Comparison of ENCODE assay signal across 1 cellular context in the genomic region with DNA sequence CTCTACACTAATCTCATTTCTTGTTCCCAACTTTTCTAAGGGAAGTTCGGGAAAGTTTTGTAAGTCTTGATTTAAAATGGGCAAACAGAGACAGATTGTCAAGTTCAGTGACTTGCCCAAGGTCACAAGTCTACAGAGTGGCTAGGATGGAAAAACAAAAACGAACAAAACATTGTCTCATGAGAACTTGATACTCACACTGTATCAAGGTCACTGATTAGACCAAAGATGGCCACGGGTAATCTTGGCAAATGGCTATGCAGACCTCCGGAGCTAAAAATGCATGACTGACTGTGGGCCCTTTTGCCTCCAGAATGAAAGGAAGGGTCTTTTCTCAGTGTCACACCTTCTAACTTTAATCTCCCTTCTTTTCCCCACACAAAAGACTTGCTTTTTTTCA.
TF ChIP-seq lines count a peak whose summit lies in the region.

No MANE protein-coding gene starts in this region.

TF ChIP-seq in A549, 52 proteins besides CTCF, POLR2A, EP300 and RAD21 (continued from another document):
- TF ChIP-seq, protein P1, sequence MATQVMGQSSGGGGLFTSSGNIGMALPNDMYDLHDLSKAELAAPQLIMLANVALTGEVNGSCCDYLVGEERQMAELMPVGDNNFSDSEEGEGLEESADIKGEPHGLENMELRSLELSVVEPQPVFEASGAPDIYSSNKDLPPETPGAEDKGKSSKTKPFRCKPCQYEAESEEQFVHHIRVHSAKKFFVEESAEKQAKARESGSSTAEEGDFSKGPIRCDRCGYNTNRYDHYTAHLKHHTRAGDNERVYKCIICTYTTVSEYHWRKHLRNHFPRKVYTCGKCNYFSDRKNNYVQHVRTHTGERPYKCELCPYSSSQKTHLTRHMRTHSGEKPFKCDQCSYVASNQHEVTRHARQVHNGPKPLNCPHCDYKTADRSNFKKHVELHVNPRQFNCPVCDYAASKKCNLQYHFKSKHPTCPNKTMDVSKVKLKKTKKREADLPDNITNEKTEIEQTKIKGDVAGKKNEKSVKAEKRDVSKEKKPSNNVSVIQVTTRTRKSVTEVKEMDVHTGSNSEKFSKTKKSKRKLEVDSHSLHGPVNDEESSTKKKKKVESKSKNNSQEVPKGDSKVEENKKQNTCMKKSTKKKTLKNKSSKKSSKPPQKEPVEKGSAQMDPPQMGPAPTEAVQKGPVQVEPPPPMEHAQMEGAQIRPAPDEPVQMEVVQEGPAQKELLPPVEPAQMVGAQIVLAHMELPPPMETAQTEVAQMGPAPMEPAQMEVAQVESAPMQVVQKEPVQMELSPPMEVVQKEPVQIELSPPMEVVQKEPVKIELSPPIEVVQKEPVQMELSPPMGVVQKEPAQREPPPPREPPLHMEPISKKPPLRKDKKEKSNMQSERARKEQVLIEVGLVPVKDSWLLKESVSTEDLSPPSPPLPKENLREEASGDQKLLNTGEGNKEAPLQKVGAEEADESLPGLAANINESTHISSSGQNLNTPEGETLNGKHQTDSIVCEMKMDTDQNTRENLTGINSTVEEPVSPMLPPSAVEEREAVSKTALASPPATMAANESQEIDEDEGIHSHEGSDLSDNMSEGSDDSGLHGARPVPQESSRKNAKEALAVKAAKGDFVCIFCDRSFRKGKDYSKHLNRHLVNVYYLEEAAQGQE (IDR thresholded peaks at IDR 0.05) = 0 out of 2 replicates have a peak, but pooled peaks have one; percentile 15
